13 cellular contexts compared by ENCODE assay signal in the genomic region with DNA sequence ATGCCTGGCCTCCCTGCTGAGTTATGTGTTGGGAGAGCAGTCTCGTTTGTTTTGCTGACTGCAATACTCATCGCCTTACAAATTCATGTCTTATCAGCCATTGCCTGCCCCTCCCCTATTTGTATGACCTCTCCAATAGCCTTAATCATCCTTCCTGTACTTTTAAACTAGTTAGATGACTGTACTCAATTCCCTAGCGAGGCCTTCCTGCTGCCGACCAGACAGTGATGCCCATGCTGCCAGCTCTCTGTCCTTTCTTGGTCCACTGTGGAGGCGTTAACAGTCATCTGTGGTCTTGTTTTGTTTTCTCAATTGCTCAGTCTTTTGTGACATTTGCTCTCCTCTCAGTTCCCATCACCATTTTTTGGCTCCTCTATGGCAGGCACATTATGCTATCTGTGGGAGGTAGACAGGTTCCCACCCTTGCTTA. TPM values are rescaled to one million over a fixed set of nuclear protein-coding genes. Genes with fewer than 3 reads are reported as not detected.
DNase-seq lines count a peak whose midpoint lies in the region; ATAC-seq and TF ChIP-seq lines count a peak whose summit lies in the region.
"Had no signal": no experiment of that assay in that cellular context is flagged by ENCODE, and none has a peak within 500 bp of the region (broad histone marks: within the 10 kb centered on the region; RNA-seq: fewer than 3 reads in every experiment).

No MANE protein-coding gene starts in this region.

- H3K36me3 Mint-ChIP-seq in activated naive CD4-positive, alpha-beta T cell treated with anti-CD3 and anti-CD28 coated beads, Interleukin-2, amount 50 U/mL, for 72 hours: peaks cover 6 to 12% of the 10 kb centered on the region in 2 donors

- ATAC-seq in activated naive CD4-positive, alpha-beta T cell treated with anti-CD3 and anti-CD28 coated beads, Interleukin-2, amount 50 U/mL, for 72 hours: peak; percentile 54 to 86
- ATAC-seq in stimulated activated naive CD8-positive, alpha-beta T cell treated with anti-CD3 and anti-CD28 coated beads, Interleukin-15, Interleukin-2, amounts not matched to agents 100 U/mL and 50 U/mL, for 24 hours: peak; percentile 64
- ATAC-seq in GM19455 (IDR thresholded peaks at IDR 0.05; ENCODE audit: unreplicated experiment) (no peak), GM18498 (IDR thresholded peaks at IDR 0.05; ENCODE audit: unreplicated experiment) (no peak)

- no peak overlapping the region for H3K4me3 ChIP-seq in WERI-Rb-1 (ENCODE audit: low read depth, low read length)
- no peak overlapping the region for H3K4me3 ChIP-seq in fibroblast of pulmonary artery (replicated peaks; ENCODE audit: low read depth, low read length)
- H3K4me3 ChIP-seq: skin epidermis, testis had no signal

- TF ChIP-seq CTCF in WERI-Rb-1 (IDR thresholded peaks at IDR 0.05; ENCODE audit: low read depth, low read length) (no peak), fibroblast of pulmonary artery (IDR thresholded peaks at IDR 0.05; ENCODE audit: low read length, missing control alignments) (no peak)

- no peaks in the 10 kb centered on the region for H3K9me3 ChIP-seq in WERI-Rb-1 (ENCODE audit: severe bottlenecking)
- H3K9me3 ChIP-seq: testis had no signal

- H3K9me3 Mint-ChIP-seq in activated naive CD4-positive, alpha-beta T cell treated with anti-CD3 and anti-CD28 coated beads, Interleukin-2, amount 50 U/mL, for 72 hours: no peaks in the 10 kb centered on the region

- no peaks in the 10 kb centered on the region for H3K27me3 ChIP-seq in WERI-Rb-1 (ENCODE audit: insufficient read depth, low read depth, severe bottlenecking)
- H3K27me3 ChIP-seq: testis had no signal

- H3K27ac ChIP-seq in WERI-Rb-1: peak overlapping the region; percentile 68; the same call in 1 of the 2 replicates
- H3K27ac ChIP-seq: C4-2B, testis had no signal

- peaks cover 5% of the 10 kb centered on the region for H3K36me3 ChIP-seq in WERI-Rb-1

- peak overlapping the region in 1 of 2 donors; percentile 55 for H3K27ac Mint-ChIP-seq in activated naive CD4-positive, alpha-beta T cell treated with anti-CD3 and anti-CD28 coated beads, Interleukin-2, amount 50 U/mL, for 72 hours

- DNase-seq in activated naive CD4-positive, alpha-beta T cell treated with anti-CD3 and anti-CD28 coated beads, Interleukin-2, amount 50 U/mL, for 72 hours (ENCODE audit: low spot score in 2 of 2): no peak
- DNase-seq in activated naive CD4-positive, alpha-beta T cell (lab: John Stamatoyannopoulos, UW): no peak
- DNase-seq in WERI-Rb-1: no peak
- DNase-seq in fibroblast of pulmonary artery (ENCODE audit: low read depth): peak; percentile 64
- DNase-seq in stimulated activated naive CD8-positive, alpha-beta T cell treated with anti-CD3 and anti-CD28 coated beads, Interleukin-15, Interleukin-2, amounts not matched to agents 100 U/mL and 50 U/mL, for 24 hours: no peak
- no peak for DNase-seq in activated CD4-positive, alpha-beta T cell treated with anti-CD3 and anti-CD28 coated beads, Interleukin-2, amount 50 U/mL, for 1 hour
- DNase-seq: NCI-H1436, SW 1271, testis had no signal

RNA-seq across cellular contexts. Expression of a gene that starts 20.3 kb away (rescaled TPM):
- 1 to 10 TPM; 2.4 to 4.9 TPM for total RNA-seq in activated naive CD4-positive, alpha-beta T cell treated with anti-CD3 and anti-CD28 coated beads, Interleukin-2, amount 50 U/mL, for 72 hours

Comparison
In these comparisons a context has a peak if more than half of its experiments do, and no peak if none do; other contexts are left out.
1. ATAC-seq: peak in activated naive CD4-positive, alpha-beta T cell treated with anti-CD3 and anti-CD28 coated beads, Interleukin-2, amount 50 U/mL, for 72 hours (2 of 2) and stimulated activated naive CD8-positive, alpha-beta T cell treated with anti-CD3 and anti-CD28 coated beads, Interleukin-15, Interleukin-2, amounts not matched to agents 100 U/mL and 50 U/mL, for 24 hours (single experiment); none in GM19455 (single experiment) and GM18498 (single experiment).